ENCODE assay signal across 18 cellular contexts in the genomic region with DNA sequence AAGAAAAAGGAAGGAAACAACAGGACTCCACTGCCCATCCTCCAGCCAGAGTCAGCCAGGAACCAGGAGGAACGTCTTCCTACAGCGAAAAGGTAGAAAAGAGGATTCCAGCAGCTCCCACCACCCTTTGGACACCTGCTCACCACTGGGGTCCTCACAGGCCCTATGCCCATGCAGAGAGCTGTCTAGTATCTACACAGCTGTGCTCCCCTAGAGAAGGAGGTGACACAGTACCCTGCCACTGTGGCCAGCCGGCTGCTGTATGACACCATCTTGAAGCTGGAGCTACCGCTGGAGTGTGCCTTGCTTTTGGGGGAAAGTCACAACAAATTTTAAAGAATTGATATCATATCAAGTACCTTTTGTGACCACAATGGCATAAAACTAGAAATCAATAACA.
DNase-seq lines count a peak whose midpoint lies in the region; ATAC-seq, FAIRE-seq and TF ChIP-seq lines count a peak whose summit lies in the region.
"Had no signal": no experiment of that assay in that cellular context is flagged by ENCODE, and none has a peak within 500 bp of the region (broad histone marks: within the 10 kb centered on the region; RNA-seq: fewer than 3 reads in every experiment).

No MANE protein-coding gene starts in this region.

- H4K91ac ChIP-seq in neuronal stem cell (ENCODE audit: low read depth, low read length, poor library complexity): no peak overlapping the region

- no peaks in the 10 kb centered on the region for H3K79me1 ChIP-seq in neuronal stem cell (ENCODE audit: low read depth, low read length)

- H3K36me3 ChIP-seq in endodermal cell (ENCODE audit: control insufficient read depth, insufficient read depth, low read length): no peaks in the 10 kb centered on the region
- H3K36me3 ChIP-seq in neuronal stem cell (replicated peaks in 1 of 2; ENCODE audit: control insufficient read depth in 2 of 2, insufficient read depth in 2 of 2, low read length in 2 of 2): no peaks in the 10 kb centered on the region
- no peaks in the 10 kb centered on the region for H3K36me3 ChIP-seq in pancreas
- H3K36me3 ChIP-seq: HAP-1 had no signal

- no peak overlapping the region for H2BK15ac ChIP-seq in neuronal stem cell (ENCODE audit: low read length)

- no peak overlapping the region for H4K8ac ChIP-seq in neuronal stem cell (ENCODE audit: low read depth, low read length)

- no peak overlapping the region for H3K27ac ChIP-seq in endodermal cell (ENCODE audit: low read depth, low read length)
- H3K27ac ChIP-seq in neuronal stem cell (replicated peaks; ENCODE audit: low read length): no peak overlapping the region
- H3K27ac ChIP-seq in pancreas: no peak overlapping the region
- H3K27ac ChIP-seq: 22Rv1, A549, C4-2B had no signal

- H3K4me3 ChIP-seq in endodermal cell (ENCODE audit: low read length): no peak overlapping the region
- H3K4me3 ChIP-seq in neuronal stem cell (ENCODE audit: low read length in 2 of 2): no peak overlapping the region
- H3K4me3 ChIP-seq in pancreas: no peak overlapping the region
- H3K4me3 ChIP-seq: A549, HAP-1 had no signal

- no peak for ATAC-seq in pancreas
- ATAC-seq: A549 had no signal

- H3K18ac ChIP-seq in neuronal stem cell (ENCODE audit: low read length): peak overlapping the region; percentile 70

- H3K4me1 ChIP-seq in endodermal cell (ENCODE audit: control insufficient read depth, insufficient read depth, low read length): no peaks in the 10 kb centered on the region
- H3K4me1 ChIP-seq in neuronal stem cell (ENCODE audit: control insufficient read depth in 2 of 2, insufficient read depth in 1 of 2, low read depth in 1 of 2, low read length in 2 of 2): no peaks in the 10 kb centered on the region
- no peaks in the 10 kb centered on the region for H3K4me1 ChIP-seq in pancreas
- H3K4me1 ChIP-seq: A549, Caco-2, HAP-1 had no signal

- no peak for FAIRE-seq in pancreas (lab: Jason Lieb, UNC)
- FAIRE-seq in GM12892 (lab: Jason Lieb, UNC): no peak
- FAIRE-seq: A549, H1 had no signal

- no peak overlapping the region for H3K23ac ChIP-seq in neuronal stem cell (ENCODE audit: low read depth, low read length, poor library complexity)

- TF ChIP-seq POLR2A in GM12892 (IDR thresholded peaks at IDR 0.05; ENCODE audit: low read depth, low read length): no peak

- H3K14ac ChIP-seq in neuronal stem cell (ENCODE audit: low read length): no peak overlapping the region

- intact Hi-C loops in pancreas (cut with DNase I) (no loop called here), MCF 10A (cut with micrococcal nuclease) (no loop called here)

- peaks cover 21% of the 10 kb centered on the region for H3K27me3 Mint-ChIP-seq in endodermal cell (ENCODE audit: insufficient read depth)
- H3K27me3 Mint-ChIP-seq in type B pancreatic cell: peaks cover 3% of the 10 kb centered on the region
- peaks cover 30% of the 10 kb centered on the region for H3K27me3 Mint-ChIP-seq in MCF 10A (ENCODE audit: insufficient read depth, unreplicated experiment)

- POLR2A ChIA-PET in MCF 10A (lab: Yijun Ruan, JAX): no interaction called here

- TF ChIP-seq CTCF in GM20000 (IDR thresholded peaks at IDR 0.05; ENCODE audit: extremely low read depth, missing control alignments): no peak
- TF ChIP-seq CTCF in endodermal cell (conservative IDR thresholded peaks at IDR 0.05): no peak
- no peak for TF ChIP-seq CTCF in type B pancreatic cell (conservative IDR thresholded peaks at IDR 0.05)
- TF ChIP-seq CTCF in pancreas (IDR thresholded peaks at IDR 0.05): no peak
- no peak for TF ChIP-seq CTCF in MCF 10A (IDR thresholded peaks at IDR 0.05; ENCODE audit: unreplicated experiment)

- H3K9me3 Mint-ChIP-seq in endodermal cell: peaks cover 9% of the 10 kb centered on the region
- H3K9me3 Mint-ChIP-seq in type B pancreatic cell: no peaks in the 10 kb centered on the region
- H3K9me3 Mint-ChIP-seq in MCF 10A (ENCODE audit: unreplicated experiment): peaks cover 9% of the 10 kb centered on the region
- H3K9me3 Mint-ChIP-seq: CD4-positive, alpha-beta T cell had no signal

- H3K4me1 Mint-ChIP-seq in endodermal cell (no peaks in the 10 kb centered on the region), type B pancreatic cell (ENCODE audit: unreplicated experiment) (no peaks in the 10 kb centered on the region), MCF 10A (ENCODE audit: insufficient read depth, unreplicated experiment) (no peaks in the 10 kb centered on the region)

- DNase-seq in GM20000 (ENCODE audit: low spot score) (peak; percentile 1), endodermal cell (peak; percentile 25), neuronal stem cell (ENCODE audit: low spot score) (no peak), type B pancreatic cell (ENCODE audit: extremely low spot score, unreplicated experiment) (peak; percentile 24), pancreas (no peak), MCF 10A (ENCODE audit: unreplicated experiment) (no peak), GM12892 (ENCODE audit: insufficient read length) (no peak)
- DNase-seq: AML-193; Caco-2; CD4-positive, alpha-beta T cell; DMS153; DMS79; GF-D8 had no signal

- WGBS in endodermal cell (ENCODE audit: insufficient coverage in 1 of 2, insufficient read length in 1 of 2), 2 experiments: 89 to 100% methylated on average over 3 to 4 of the region's 4 CpGs
- WGBS in neuronal stem cell (ENCODE audit: extremely low coverage in 2 of 2, insufficient read length in 2 of 2, insufficient replicate concordance in 1 of 2), 2 donors: no CpG with 5 or more reads among the region's 4 CpGs
- WGBS in pancreas, 2 donors: 88 to 92% methylated on average over 4 of the region's 4 CpGs

- CTCF ChIA-PET in MCF 10A (lab: Yijun Ruan, JAX): interaction anchor here (0.6 kb wide), 1 partner anchor 412 kb away, joined by 3 read pairs; no protein-coding TSS in a partner anchor

- H3K27me3 ChIP-seq in endodermal cell (ENCODE audit: control insufficient read depth, insufficient read depth, low read length, poor library complexity, severe bottlenecking) (no peaks in the 10 kb centered on the region), neuronal stem cell (ENCODE audit: control insufficient read depth in 3 of 3, insufficient read depth in 3 of 3, low read depth in 1 of 3, low read length in 3 of 3) (peaks cover 0 to 25% (median 0%) of the 10 kb centered on the region in 3 experiments), pancreas (no peaks in the 10 kb centered on the region)

- H2BK12ac ChIP-seq in neuronal stem cell (ENCODE audit: low read length): no peak overlapping the region

- H3K4me3 Mint-ChIP-seq in endodermal cell: no peak overlapping the region
- no peak overlapping the region for H3K4me3 Mint-ChIP-seq in type B pancreatic cell
- H3K4me3 Mint-ChIP-seq in MCF 10A (ENCODE audit: unreplicated experiment): no peak overlapping the region
- H3K4me3 Mint-ChIP-seq: CD4-positive, alpha-beta T cell had no signal

- H2AFZ ChIP-seq in neuronal stem cell (ENCODE audit: low read length): no peak overlapping the region

- no TSS peak for BruUV-seq in MCF 10A (replicated peaks; lab: Mats Ljungman, UMichigan)

- no peak overlapping the region for H3K27ac Mint-ChIP-seq in endodermal cell
- H3K27ac Mint-ChIP-seq in type B pancreatic cell: no peak overlapping the region
- no peak overlapping the region for H3K27ac Mint-ChIP-seq in MCF 10A (ENCODE audit: low read depth, unreplicated experiment)
- H3K27ac Mint-ChIP-seq: CD4-positive, alpha-beta T cell had no signal

- no peak overlapping the region for H2BK120ac ChIP-seq in neuronal stem cell (ENCODE audit: low read depth, low read length)

- H3K4me2 ChIP-seq in neuronal stem cell (ENCODE audit: insufficient read depth, low read length, poor library complexity, severe bottlenecking): no peak overlapping the region
- H3K4me2 ChIP-seq: A549 had no signal

- H3K9ac ChIP-seq in endodermal cell (ENCODE audit: extremely low read depth, low read length, poor library complexity, severe bottlenecking): no peak overlapping the region
- no peak overlapping the region for H3K9ac ChIP-seq in neuronal stem cell (ENCODE audit: low read depth, low read length, poor library complexity)

- no peak overlapping the region for H3K4ac ChIP-seq in neuronal stem cell (ENCODE audit: low read length)

- H3K9me3 ChIP-seq in endodermal cell (ENCODE audit: control insufficient read depth, low read length) (peaks cover 4% of the 10 kb centered on the region), neuronal stem cell (replicated peaks in 1 of 2; ENCODE audit: control insufficient read depth in 2 of 2, insufficient read depth in 1 of 2, low read depth in 1 of 2, low read length in 2 of 2) (no peaks in the 10 kb centered on the region), pancreas (no peaks in the 10 kb centered on the region)
- H3K9me3 ChIP-seq: A549, Caco-2 had no signal

- H3K36me3 Mint-ChIP-seq in endodermal cell (ENCODE audit: low read depth) (no peaks in the 10 kb centered on the region), type B pancreatic cell (no peaks in the 10 kb centered on the region), MCF 10A (ENCODE audit: insufficient read depth, unreplicated experiment) (no peaks in the 10 kb centered on the region)

- no peak overlapping the region for H2AK5ac ChIP-seq in neuronal stem cell (ENCODE audit: low read depth, low read length)

- no peak overlapping the region for H2BK5ac ChIP-seq in neuronal stem cell (ENCODE audit: low read length)

Comparison
In these comparisons a context has a peak if more than half of its experiments do, and no peak if none do; other contexts are left out.
1. DNase-seq: peak in GM20000 (single experiment), endodermal cell (single experiment) and type B pancreatic cell (single experiment); none in neuronal stem cell (single experiment), pancreas (0 of 6), MCF 10A (single experiment) and GM12892 (single experiment).